11 cellular contexts compared by ENCODE assay signal in genomic region chr20:44172572-44172950, GRCh38. TPM values are rescaled to one million over a fixed set of nuclear protein-coding genes. Genes with fewer than 3 reads are reported as not detected.
DNase-seq lines count a peak whose midpoint lies in the region; ATAC-seq and TF ChIP-seq lines count a peak whose summit lies in the region.
"Had no signal": no experiment of that assay in that cellular context is flagged by ENCODE, and none has a peak within 500 bp of the region (broad histone marks: within the 10 kb centered on the region; RNA-seq: fewer than 3 reads in every experiment).

No MANE protein-coding gene starts in this region.

- peak overlapping the region; percentile 12 for H3K4ac ChIP-seq in trophoblast cell (ENCODE audit: low read depth, low read length)

- no peaks in the 10 kb centered on the region for H3K27me3 ChIP-seq in BLaER1
- no peaks in the 10 kb centered on the region for H3K27me3 ChIP-seq in RWPE2 (ENCODE audit: insufficient read depth, poor library complexity, severe bottlenecking)
- H3K27me3 ChIP-seq in trophoblast cell (ENCODE audit: insufficient read depth, low read length), result no peaks in the 10 kb centered on the region
- no peaks in the 10 kb centered on the region for H3K27me3 ChIP-seq in thoracic aorta (replicated peaks; ENCODE audit: insufficient read depth)

- H3K27ac ChIP-seq in BLaER1 (peak overlapping the region; percentile 77), RWPE2 (ENCODE audit: poor library complexity, severe bottlenecking) (peak overlapping the region; percentile 13), trophoblast cell (ENCODE audit: low read depth, low read length) (peak overlapping the region; percentile 98), thoracic aorta (peak overlapping the region; percentile 39 to 80)

- no peak overlapping the region for H3K23ac ChIP-seq in trophoblast cell (ENCODE audit: low read length)

- H4K20me1 ChIP-seq in BLaER1, result no peaks in the 10 kb centered on the region

- peak overlapping the region; percentile 44 for H2BK12ac ChIP-seq in trophoblast cell (ENCODE audit: low read length)

- no peak overlapping the region for H2AK5ac ChIP-seq in trophoblast cell (ENCODE audit: low read length)

- H2BK5ac ChIP-seq in trophoblast cell (ENCODE audit: low read depth, low read length, poor library complexity), result peak overlapping the region; percentile 79

- peak overlapping the region; percentile 37 for H3K14ac ChIP-seq in trophoblast cell (ENCODE audit: low read length)

- H3K4me2 ChIP-seq in BLaER1, result peak overlapping the region; percentile 83
- no peak overlapping the region for H3K4me2 ChIP-seq in trophoblast cell (ENCODE audit: low read length)

- H2BK120ac ChIP-seq in trophoblast cell (ENCODE audit: insufficient read depth, low read length, poor library complexity), result peak overlapping the region; percentile 79

- H3K4me3 ChIP-seq in BLaER1 (no peak overlapping the region), RWPE2 (ENCODE audit: severe bottlenecking) (no peak overlapping the region), trophoblast cell (ENCODE audit: low read depth, low read length) (no peak overlapping the region), thoracic aorta (no peak overlapping the region)

- no CpG with 5 or more reads among the region's 2 CpGs for WGBS in trophoblast cell (ENCODE audit: extremely low coverage, insufficient coverage, insufficient read length)

- peak overlapping the region; percentile 88 for H4K91ac ChIP-seq in trophoblast cell (ENCODE audit: low read depth, low read length)

- no peak overlapping the region for H3K9ac ChIP-seq in BLaER1
- no peak overlapping the region for H3K9ac ChIP-seq in trophoblast cell (ENCODE audit: low read length)

- peaks cover 27% of the 10 kb centered on the region for H3K79me1 ChIP-seq in trophoblast cell (ENCODE audit: low read length)

- in situ Hi-C loops in G401 (cut with HindIII; ENCODE audit: low sequenced_read_pairs), result no loop called here

- H3K18ac ChIP-seq in trophoblast cell (ENCODE audit: low read length), result peak overlapping the region; percentile 36

- no peak overlapping the region for H4K12ac ChIP-seq in trophoblast cell (ENCODE audit: low read depth, low read length)

- ATAC-seq in RWPE2 (ENCODE audit: low read depth), result no peak
- no peak for ATAC-seq in thoracic aorta (ENCODE audit: insufficient number of reproducible peaks, low FRiP score, low read depth)
- ATAC-seq in GM19463 (IDR thresholded peaks at IDR 0.05; ENCODE audit: unreplicated experiment), result no peak

- H4K8ac ChIP-seq in trophoblast cell (ENCODE audit: low read depth, low read length), result peak overlapping the region; percentile 40

- H2AFZ ChIP-seq in trophoblast cell (ENCODE audit: insufficient read depth, low read length, poor library complexity), result no peak overlapping the region

- TF ChIP-seq CTCF in RWPE2 (IDR thresholded peaks at IDR 0.05; ENCODE audit: poor library complexity, severe bottlenecking), result no peak
- TF ChIP-seq CTCF in thoracic aorta (IDR thresholded peaks at IDR 0.05), result no peak

- H3K79me2 ChIP-seq in trophoblast cell (ENCODE audit: control insufficient read depth, insufficient read depth, low read length, poor library complexity), result peaks cover 7% of the 10 kb centered on the region

- peaks cover 66% of the 10 kb centered on the region for H3K4me1 ChIP-seq in BLaER1
- H3K4me1 ChIP-seq in RWPE2 (ENCODE audit: insufficient read depth, poor library complexity, severe bottlenecking), result peaks cover 19% of the 10 kb centered on the region
- H3K4me1 ChIP-seq in trophoblast cell (ENCODE audit: control insufficient read depth in 1 of 2, insufficient read depth in 2 of 2, low read length in 2 of 2), result peaks cover 27 to 31% of the 10 kb centered on the region in 2 experiments
- peaks cover 20 to 96% of the 10 kb centered on the region in 2 donors for H3K4me1 ChIP-seq in thoracic aorta (ENCODE audit: control insufficient read depth in 1 of 2, low read depth in 2 of 2)

- DNase-seq in RWPE2 (ENCODE audit: low spot score), result no peak
- DNase-seq in trophoblast cell, result no peak
- DNase-seq in thoracic aorta (ENCODE audit: low spot score), result no peak
- no peak for DNase-seq in G401 (ENCODE audit: low spot score)
- DNase-seq in foreskin melanocyte, result no peak
- DNase-seq: DMS79 treated with DMSO at 0.1 percent for 48 hours; NCI-H1105 treated with DMSO at 0.1 percent for 48 hours; NCI-H1694; NK-92 treated with Interleukin-12 subunit alpha and Interleukin-12 subunit beta, amount 100 ng/mL, for 24 hours had no signal

- no peaks in the 10 kb centered on the region for H3K9me3 ChIP-seq in BLaER1
- H3K9me3 ChIP-seq in RWPE2 (ENCODE audit: severe bottlenecking), result no peaks in the 10 kb centered on the region
- no peaks in the 10 kb centered on the region for H3K9me3 ChIP-seq in trophoblast cell (ENCODE audit: insufficient read depth, low read depth, low read length)
- H3K9me3 ChIP-seq in thoracic aorta, result no peaks in the 10 kb centered on the region

- H3K36me3 ChIP-seq in BLaER1 (no peaks in the 10 kb centered on the region), RWPE2 (ENCODE audit: low read depth) (no peaks in the 10 kb centered on the region), trophoblast cell (ENCODE audit: control insufficient read depth in 1 of 2, insufficient read depth in 2 of 2, low read length in 2 of 2) (peaks cover 12 to 18% of the 10 kb centered on the region in 2 experiments), thoracic aorta (peaks cover 6% of the 10 kb centered on the region)

RNA-seq across cellular contexts. Expression of gene JPH2, which starts 14.4 kb away (rescaled TPM):
- 13.7 and 14.2 TPM in 2 replicates for polyA plus RNA-seq in trophoblast cell (2013)
- 100 to 1,000 TPM; 169 to 179 TPM for total RNA-seq in thoracic aorta
- 0.24 and 1.8 TPM in 2 replicates for total RNA-seq in G401 (2014; rRNA removed; shearing (Covaris generic))

RNA-seq across cellular contexts. Expression of gene OSER1, which starts 38.0 kb away (rescaled TPM):
- 61.8 and 64.9 TPM in 2 replicates for polyA plus RNA-seq in trophoblast cell (2013)
- total RNA-seq in thoracic aorta, result 10 to 100 TPM; 33.6 to 34.4 TPM
- 39.2 and 39.8 TPM in 2 replicates for total RNA-seq in G401 (2014; rRNA removed; shearing (Covaris generic))

Comparison
In these comparisons a context has a peak if more than half of its experiments do, and no peak if none do; other contexts are left out.
1. H3K27ac ChIP-seq: peak in every context shown above with its lines; median percentile 98 in trophoblast cell; 77 in BLaER1; 60 in thoracic aorta; 13 in RWPE2.
2. RNA of gene JPH2, which starts 14.4 kb away (total RNA-seq): 169 to 179 TPM in thoracic aorta; 0.24 to 1.8 TPM in G401; every median in the first group is over 10 times any median in the second.